ENCODE assay signal across 11 cellular contexts in genomic region chr20:55057779-55058415, GRCh38.
DNase-seq lines count a peak whose midpoint lies in the region; ATAC-seq and TF ChIP-seq lines count a peak whose summit lies in the region.
"Had no signal": no experiment of that assay in that cellular context is flagged by ENCODE, and none has a peak within 500 bp of the region (broad histone marks: within the 10 kb centered on the region; RNA-seq: fewer than 3 reads in every experiment).

No MANE protein-coding gene starts in this region.

- H4K20me1 ChIP-seq in hepatocyte (ENCODE audit: insufficient read depth, poor library complexity, severe bottlenecking) = no peaks in the 10 kb centered on the region

- H3K27ac ChIP-seq in heart right ventricle (no peak overlapping the region), hepatocyte (no peak overlapping the region)

- H3K4me2 ChIP-seq in hepatocyte = no peak overlapping the region

- DNase-seq in heart right ventricle (no peak), left ventricle myocardium superior (no peak), RPMI8226 (peak; percentile 21), hepatocyte (ENCODE audit: low spot score) (no peak), type B pancreatic cell (ENCODE audit: extremely low spot score, unreplicated experiment) (no peak), DMS153 (lab: John Stamatoyannopoulos, UW) (no peak), NCI-H187 treated with DMSO at 0.1 percent for 48 hours (lab: John Stamatoyannopoulos, UW) (no peak)
- no peak for DNase-seq in stimulated activated CD4-positive, alpha-beta T cell treated with anti-CD3 and anti-CD28 coated beads, Interleukin-4, amount 100 ng/mL, for 1 hour
- DNase-seq: IMR-90, islet precursor cell had no signal

- H3K4me1 Mint-ChIP-seq in type B pancreatic cell (ENCODE audit: unreplicated experiment) = no peaks in the 10 kb centered on the region
- H3K4me1 Mint-ChIP-seq: activated naive CD4-positive, alpha-beta T cell treated with anti-CD3 and anti-CD28 coated beads, Interleukin-2, amount 50 U/mL, for 24 hours had no signal

- H3K4me3 ChIP-seq in heart right ventricle (no peak overlapping the region), hepatocyte (no peak overlapping the region)

- peaks cover 0 to 8% (median 0%) of the 10 kb centered on the region in 11 donors for H3K9me3 ChIP-seq in heart right ventricle
- no peaks in the 10 kb centered on the region for H3K9me3 ChIP-seq in hepatocyte (ENCODE audit: low read depth)

- intact Hi-C loops in heart right ventricle (cut with DNase I) = no loop called here
- intact Hi-C loops in left ventricle myocardium superior (cut with micrococcal nuclease) = no loop called here

- H3K36me3 Mint-ChIP-seq in type B pancreatic cell = no peaks in the 10 kb centered on the region
- H3K36me3 Mint-ChIP-seq: activated naive CD4-positive, alpha-beta T cell treated with anti-CD3 and anti-CD28 coated beads, Interleukin-2, amount 50 U/mL, for 24 hours had no signal

- H3K9me3 Mint-ChIP-seq in type B pancreatic cell = no peaks in the 10 kb centered on the region

- H3K27me3 Mint-ChIP-seq in type B pancreatic cell = peaks cover 7% of the 10 kb centered on the region
- H3K27me3 Mint-ChIP-seq: activated naive CD4-positive, alpha-beta T cell treated with anti-CD3 and anti-CD28 coated beads, Interleukin-2, amount 50 U/mL, for 24 hours had no signal

- TF ChIP-seq CTCF in heart right ventricle (IDR thresholded peaks at IDR 0.05) (peak in 8 of 9 donors; percentile 26 to 51 (median 45)), hepatocyte (IDR thresholded peaks at IDR 0.05; ENCODE audit: poor library complexity) (peak; percentile 33), type B pancreatic cell (conservative IDR thresholded peaks at IDR 0.05) (peak; percentile 67)

- no peaks in the 10 kb centered on the region for H3K36me3 ChIP-seq in heart right ventricle
- no peaks in the 10 kb centered on the region for H3K36me3 ChIP-seq in hepatocyte (replicated peaks; ENCODE audit: insufficient read depth, low read depth)

- H3K4me1 ChIP-seq in heart right ventricle (no peaks in the 10 kb centered on the region), hepatocyte (ENCODE audit: insufficient read depth) (no peaks in the 10 kb centered on the region)

- H3K27ac Mint-ChIP-seq in type B pancreatic cell = no peak overlapping the region
- H3K27ac Mint-ChIP-seq: activated naive CD4-positive, alpha-beta T cell treated with anti-CD3 and anti-CD28 coated beads, Interleukin-2, amount 50 U/mL, for 24 hours had no signal

- 26 to 43% methylated on average over 2 of the region's 2 CpGs for WGBS in heart right ventricle, 2 donors
- WGBS in hepatocyte (ENCODE audit: low lambda C conversion rate, missing lambda C conversion rate) = 29% methylated on average over 2 of the region's 2 CpGs

- no peak overlapping the region for H2AFZ ChIP-seq in hepatocyte

- ATAC-seq in heart right ventricle (no peak), left ventricle myocardium superior (no peak)

- H3K4me3 Mint-ChIP-seq in type B pancreatic cell = no peak overlapping the region
- H3K4me3 Mint-ChIP-seq: activated naive CD4-positive, alpha-beta T cell treated with anti-CD3 and anti-CD28 coated beads, Interleukin-2, amount 50 U/mL, for 24 hours had no signal

- no peaks in the 10 kb centered on the region for H3K27me3 ChIP-seq in heart right ventricle
- H3K27me3 ChIP-seq in hepatocyte = no peaks in the 10 kb centered on the region

- H3K79me2 ChIP-seq in hepatocyte = no peaks in the 10 kb centered on the region

- no peaks in the 10 kb centered on the region for H3K9me2 ChIP-seq in hepatocyte (replicated peaks; ENCODE audit: insufficient read depth)
